In the genomic region with DNA sequence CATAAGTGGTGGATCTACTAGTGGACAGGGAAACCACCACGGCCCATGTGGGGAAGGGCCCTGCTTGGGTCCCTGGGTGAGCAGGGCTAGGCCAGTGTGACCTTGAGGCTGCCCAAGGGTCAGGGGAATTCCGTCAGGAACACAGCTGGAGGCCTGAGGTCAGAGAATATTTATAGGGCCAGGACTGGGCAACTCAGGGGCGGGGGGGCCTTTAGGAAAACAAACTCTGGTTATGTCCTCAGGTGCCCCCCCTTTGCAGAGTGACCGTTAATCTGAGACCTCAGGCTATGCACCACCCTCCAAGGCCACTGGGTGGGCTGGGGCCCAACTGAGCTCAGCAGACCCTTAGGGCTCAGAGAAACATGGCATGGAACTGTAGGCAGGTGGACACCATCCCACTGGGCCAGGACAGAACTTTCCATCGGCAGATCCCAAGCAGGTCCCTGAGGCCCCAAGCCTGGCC, we compare ENCODE assay signal across 1 cellular context.
TF ChIP-seq lines count a peak whose summit lies in the region.

No MANE protein-coding gene starts in this region.

TF ChIP-seq in HepG2, 621 proteins besides CTCF, POLR2A, EP300 and RAD21 (continued from another document):
- TF ChIP-seq NFIB (CRISPR knock-in tag; IDR thresholded peaks at IDR 0.05; ENCODE audit: borderline replicate concordance) (no peak), FOXP4 (CRISPR knock-in tag; IDR thresholded peaks at IDR 0.05) (peak; percentile 17; the same call in 1 of the 2 replicates), MAZ (IDR thresholded peaks at IDR 0.05; ENCODE audit: borderline replicate concordance, low read depth, low read length) (no peak), MAZ (CRISPR knock-in tag; IDR thresholded peaks at IDR 0.05; ENCODE audit: low read depth) (no peak), SETDB1 (CRISPR knock-in tag; IDR thresholded peaks at IDR 0.05; ENCODE audit: borderline replicate concordance) (no peak), RARA (CRISPR knock-in tag; IDR thresholded peaks at IDR 0.05) (peak; percentile 77), HNF4A (CRISPR knock-in tag; IDR thresholded peaks at IDR 0.05) (peak; percentile 53; the same call in 1 of the 2 replicates), PPARG (CRISPR knock-in tag; conservative IDR thresholded peaks at IDR 0.05) (no peak), XBP1 (CRISPR knock-in tag; IDR thresholded peaks at IDR 0.05) (no peak)
- TF ChIP-seq, protein P1, sequence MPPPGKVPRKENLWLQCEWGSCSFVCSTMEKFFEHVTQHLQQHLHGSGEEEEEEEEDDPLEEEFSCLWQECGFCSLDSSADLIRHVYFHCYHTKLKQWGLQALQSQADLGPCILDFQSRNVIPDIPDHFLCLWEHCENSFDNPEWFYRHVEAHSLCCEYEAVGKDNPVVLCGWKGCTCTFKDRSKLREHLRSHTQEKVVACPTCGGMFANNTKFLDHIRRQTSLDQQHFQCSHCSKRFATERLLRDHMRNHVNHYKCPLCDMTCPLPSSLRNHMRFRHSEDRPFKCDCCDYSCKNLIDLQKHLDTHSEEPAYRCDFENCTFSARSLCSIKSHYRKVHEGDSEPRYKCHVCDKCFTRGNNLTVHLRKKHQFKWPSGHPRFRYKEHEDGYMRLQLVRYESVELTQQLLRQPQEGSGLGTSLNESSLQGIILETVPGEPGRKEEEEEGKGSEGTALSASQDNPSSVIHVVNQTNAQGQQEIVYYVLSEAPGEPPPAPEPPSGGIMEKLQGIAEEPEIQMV (CRISPR knock-in tag; IDR thresholded peaks at IDR 0.05; ENCODE audit: low read depth), result no peak
TF ChIP-seq in HepG2: peak in this region for 38.
